In the genomic region with DNA sequence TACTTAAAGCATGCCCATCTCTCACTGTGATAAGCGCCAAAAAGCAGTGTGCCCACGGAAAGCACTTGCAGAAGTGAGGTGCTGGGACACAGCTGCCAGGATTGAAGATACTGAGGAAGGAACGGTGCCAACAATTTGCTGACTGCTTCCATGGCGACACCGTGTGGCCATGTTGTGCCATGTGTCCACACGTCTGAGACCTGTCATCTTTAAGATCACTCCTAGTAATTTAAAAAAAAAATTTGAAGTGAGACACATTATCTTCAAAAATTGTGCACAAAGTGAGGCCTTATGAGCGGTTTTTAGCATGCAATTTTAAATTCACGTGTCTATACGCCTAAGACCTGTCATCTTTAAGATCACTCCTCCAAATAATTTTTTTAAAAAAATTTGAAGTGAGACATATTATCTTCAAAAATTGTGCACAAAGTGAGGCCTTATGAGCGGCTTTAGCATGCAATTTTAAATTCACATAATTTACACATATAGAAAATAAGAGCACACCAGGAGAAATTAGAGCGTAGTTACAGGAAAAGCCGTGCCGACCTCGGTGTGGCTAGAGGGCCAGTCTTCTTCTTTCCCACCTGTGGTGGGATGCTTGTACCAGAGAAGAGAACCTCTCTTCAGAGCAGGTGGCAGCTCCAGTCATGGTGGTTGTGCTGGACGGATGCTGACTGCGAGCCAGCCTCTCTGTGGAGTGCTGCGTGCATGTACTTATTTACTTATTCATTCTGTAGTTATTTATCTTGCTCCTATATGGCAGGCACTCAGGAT, we compare ENCODE assay signal across 7 cellular contexts. TPM values are rescaled to one million over a fixed set of nuclear protein-coding genes. Genes with fewer than 3 reads are reported as not detected.
DNase-seq lines count a peak whose midpoint lies in the region; ATAC-seq, FAIRE-seq and TF ChIP-seq lines count a peak whose summit lies in the region.

No MANE protein-coding gene starts in this region.

- no peak overlapping the region for H3K27ac Mint-ChIP-seq in T-helper 2 cell treated with Interferon-gamma antibody and Interleukin-4, amounts not matched to agents 5 μg/mL and 100 μg/mL, for 36 hours
- H3K27ac Mint-ChIP-seq in stimulated activated effector memory CD8-positive, alpha-beta T cell treated with anti-CD3 and anti-CD28 coated beads, Interleukin-12 subunit alpha, Interleukin-12 subunit beta, amount 100 ng/mL, for 72 hours: no peak overlapping the region

- peak overlapping the region; percentile 37 for H3K4me3 Mint-ChIP-seq in T-helper 2 cell treated with Interferon-gamma antibody and Interleukin-4, amounts not matched to agents 5 μg/mL and 100 μg/mL, for 36 hours
- H3K4me3 Mint-ChIP-seq in stimulated activated effector memory CD8-positive, alpha-beta T cell treated with anti-CD3 and anti-CD28 coated beads, Interleukin-12 subunit alpha, Interleukin-12 subunit beta, amount 100 ng/mL, for 72 hours: peak overlapping the region; percentile 8

- no peaks in the 10 kb centered on the region for H3K36me3 ChIP-seq in liver (ENCODE audit: control insufficient read depth in 4 of 4, insufficient read depth in 3 of 4, low read depth in 1 of 4, low read length in 3 of 4)
- no peaks in the 10 kb centered on the region for H3K36me3 ChIP-seq in effector memory CD4-positive, alpha-beta T cell (ENCODE audit: control insufficient read depth, insufficient read depth, low read length)

- peaks cover 0 to 3% (median 0%) of the 10 kb centered on the region in 4 donors for H3K9me3 ChIP-seq in liver (ENCODE audit: control insufficient read depth in 4 of 4, low read length in 3 of 4)
- H3K9me3 ChIP-seq in effector memory CD4-positive, alpha-beta T cell (ENCODE audit: control insufficient read depth, low read length): no peaks in the 10 kb centered on the region

- peak; percentile 3 for FAIRE-seq in G401.6 (lab: Jason Lieb, UNC)

- DNase-seq in M059J (ENCODE audit: low read depth) (peak; percentile 42), cardiac fibroblast (ENCODE audit: low read depth in 2 of 2) (peak; percentile 54 to 59)
- DNase-seq in T-helper 2 cell treated with Interferon-gamma antibody and Interleukin-4, amounts not matched to agents 5 μg/mL and 100 μg/mL, for 36 hours (ENCODE audit: low spot score): peak; percentile 31
- peak in 1 of 2 donors; percentile 63 for DNase-seq in stimulated activated effector memory CD8-positive, alpha-beta T cell treated with anti-CD3 and anti-CD28 coated beads, Interleukin-12 subunit alpha, Interleukin-12 subunit beta, amount 100 ng/mL, for 72 hours (ENCODE audit: low spot score in 2 of 2)
- no peak for DNase-seq in effector memory CD4-positive, alpha-beta T cell

- H3K27me3 Mint-ChIP-seq in T-helper 2 cell treated with Interferon-gamma antibody and Interleukin-4, amounts not matched to agents 5 μg/mL and 100 μg/mL, for 36 hours (ENCODE audit: low read depth): peaks cover 29% of the 10 kb centered on the region

- no peak overlapping the region for H3K27ac ChIP-seq in liver (ENCODE audit: low read depth in 1 of 2, low read length in 2 of 2)
- no peak overlapping the region for H3K27ac ChIP-seq in effector memory CD4-positive, alpha-beta T cell (ENCODE audit: insufficient read depth, low read length, poor library complexity, severe bottlenecking)

- H3K4me3 ChIP-seq in cardiac fibroblast (replicated peaks in 1 of 2; ENCODE audit: low read depth in 2 of 2, low read length in 2 of 2) (peak overlapping the region in 1 of 2 donors; percentile 3), liver (ENCODE audit: low read depth in 1 of 3, low read length in 3 of 3) (no peak overlapping the region)
- no peak overlapping the region for H3K4me3 ChIP-seq in effector memory CD4-positive, alpha-beta T cell (ENCODE audit: insufficient read depth, low read depth, low read length, poor library complexity, severe bottlenecking)

- no peak overlapping the region for H3K9ac ChIP-seq in liver (ENCODE audit: low read depth in 1 of 2, low read length in 2 of 2)

- peak; percentile 73 for ATAC-seq in stimulated activated effector memory CD8-positive, alpha-beta T cell treated with anti-CD3 and anti-CD28 coated beads, Interleukin-12 subunit alpha, Interleukin-12 subunit beta, amount 100 ng/mL, for 72 hours

- no peaks in the 10 kb centered on the region for H3K9me3 Mint-ChIP-seq in T-helper 2 cell treated with Interferon-gamma antibody and Interleukin-4, amounts not matched to agents 5 μg/mL and 100 μg/mL, for 36 hours
- no peaks in the 10 kb centered on the region for H3K9me3 Mint-ChIP-seq in stimulated activated effector memory CD8-positive, alpha-beta T cell treated with anti-CD3 and anti-CD28 coated beads, Interleukin-12 subunit alpha, Interleukin-12 subunit beta, amount 100 ng/mL, for 72 hours

- peaks cover 0 to 4% (median 1%) of the 10 kb centered on the region in 4 donors for H3K4me1 ChIP-seq in liver (ENCODE audit: control insufficient read depth in 4 of 4, insufficient read depth in 4 of 4, low read length in 3 of 4)
- no peaks in the 10 kb centered on the region for H3K4me1 ChIP-seq in effector memory CD4-positive, alpha-beta T cell (ENCODE audit: control insufficient read depth, insufficient read depth, low read length, poor library complexity, severe bottlenecking)

- peaks cover 0 to 6% (median 0%) of the 10 kb centered on the region in 4 donors for H3K27me3 ChIP-seq in liver (ENCODE audit: control insufficient read depth in 4 of 4, insufficient read depth in 4 of 4, low read length in 3 of 4)
- H3K27me3 ChIP-seq in effector memory CD4-positive, alpha-beta T cell (replicated peaks; ENCODE audit: control insufficient read depth, insufficient read depth, low read length, poor library complexity, severe bottlenecking): peaks cover 7% of the 10 kb centered on the region

- no peaks in the 10 kb centered on the region for H3K36me3 Mint-ChIP-seq in T-helper 2 cell treated with Interferon-gamma antibody and Interleukin-4, amounts not matched to agents 5 μg/mL and 100 μg/mL, for 36 hours (ENCODE audit: low read depth)
- H3K36me3 Mint-ChIP-seq in stimulated activated effector memory CD8-positive, alpha-beta T cell treated with anti-CD3 and anti-CD28 coated beads, Interleukin-12 subunit alpha, Interleukin-12 subunit beta, amount 100 ng/mL, for 72 hours: no peaks in the 10 kb centered on the region

- WGBS in liver: 37% methylated on average over 17 of the region's 17 CpGs

- TF ChIP-seq CTCF in cardiac fibroblast (IDR thresholded peaks at IDR 0.05; ENCODE audit: low read depth, low read length) (peak; percentile 55), liver (IDR thresholded peaks at IDR 0.05; ENCODE audit: low read depth, low read length, missing input control) (peak; percentile 47)

- H3K4me1 Mint-ChIP-seq in T-helper 2 cell treated with Interferon-gamma antibody and Interleukin-4, amounts not matched to agents 5 μg/mL and 100 μg/mL, for 36 hours (ENCODE audit: low read depth): peaks cover 4% of the 10 kb centered on the region
- H3K4me1 Mint-ChIP-seq in stimulated activated effector memory CD8-positive, alpha-beta T cell treated with anti-CD3 and anti-CD28 coated beads, Interleukin-12 subunit alpha, Interleukin-12 subunit beta, amount 100 ng/mL, for 72 hours: peaks cover 29% of the 10 kb centered on the region

- TF ChIP-seq RAD21 in liver (IDR thresholded peaks at IDR 0.05): peak; percentile 61 to 65

TF ChIP-seq in liver, 16 proteins besides CTCF, POLR2A, EP300 and RAD21 (continues in another document):
- TF ChIP-seq, protein P1, sequence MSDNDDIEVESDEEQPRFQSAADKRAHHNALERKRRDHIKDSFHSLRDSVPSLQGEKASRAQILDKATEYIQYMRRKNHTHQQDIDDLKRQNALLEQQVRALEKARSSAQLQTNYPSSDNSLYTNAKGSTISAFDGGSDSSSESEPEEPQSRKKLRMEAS (IDR thresholded peaks at IDR 0.05): no peak
- TF ChIP-seq YY1 (IDR thresholded peaks at IDR 0.05) (no peak), HNF4G (IDR thresholded peaks at IDR 0.05) (no peak), JUND (IDR thresholded peaks at IDR 0.05) (no peak), EGR1 (IDR thresholded peaks at IDR 0.05; ENCODE audit: low read depth in 2 of 2) (no peak), TAF1 (conservative IDR thresholded peaks at IDR 0.05) (no peak)
- TF ChIP-seq, protein P2, sequence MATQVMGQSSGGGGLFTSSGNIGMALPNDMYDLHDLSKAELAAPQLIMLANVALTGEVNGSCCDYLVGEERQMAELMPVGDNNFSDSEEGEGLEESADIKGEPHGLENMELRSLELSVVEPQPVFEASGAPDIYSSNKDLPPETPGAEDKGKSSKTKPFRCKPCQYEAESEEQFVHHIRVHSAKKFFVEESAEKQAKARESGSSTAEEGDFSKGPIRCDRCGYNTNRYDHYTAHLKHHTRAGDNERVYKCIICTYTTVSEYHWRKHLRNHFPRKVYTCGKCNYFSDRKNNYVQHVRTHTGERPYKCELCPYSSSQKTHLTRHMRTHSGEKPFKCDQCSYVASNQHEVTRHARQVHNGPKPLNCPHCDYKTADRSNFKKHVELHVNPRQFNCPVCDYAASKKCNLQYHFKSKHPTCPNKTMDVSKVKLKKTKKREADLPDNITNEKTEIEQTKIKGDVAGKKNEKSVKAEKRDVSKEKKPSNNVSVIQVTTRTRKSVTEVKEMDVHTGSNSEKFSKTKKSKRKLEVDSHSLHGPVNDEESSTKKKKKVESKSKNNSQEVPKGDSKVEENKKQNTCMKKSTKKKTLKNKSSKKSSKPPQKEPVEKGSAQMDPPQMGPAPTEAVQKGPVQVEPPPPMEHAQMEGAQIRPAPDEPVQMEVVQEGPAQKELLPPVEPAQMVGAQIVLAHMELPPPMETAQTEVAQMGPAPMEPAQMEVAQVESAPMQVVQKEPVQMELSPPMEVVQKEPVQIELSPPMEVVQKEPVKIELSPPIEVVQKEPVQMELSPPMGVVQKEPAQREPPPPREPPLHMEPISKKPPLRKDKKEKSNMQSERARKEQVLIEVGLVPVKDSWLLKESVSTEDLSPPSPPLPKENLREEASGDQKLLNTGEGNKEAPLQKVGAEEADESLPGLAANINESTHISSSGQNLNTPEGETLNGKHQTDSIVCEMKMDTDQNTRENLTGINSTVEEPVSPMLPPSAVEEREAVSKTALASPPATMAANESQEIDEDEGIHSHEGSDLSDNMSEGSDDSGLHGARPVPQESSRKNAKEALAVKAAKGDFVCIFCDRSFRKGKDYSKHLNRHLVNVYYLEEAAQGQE (IDR thresholded peaks at IDR 0.05): no peak

RNA-seq across cellular contexts. Expression of a gene that starts 21.4 kb away (rescaled TPM):
- total RNA-seq in M059J (2014; rRNA removed; shearing (Covaris generic)): not detected in 2 replicates
- 10 to 100 TPM in 1 of 2 donors, 1 to 10 TPM in 1; 8.7 to 19.9 TPM for total RNA-seq in liver
- 1 to 10 TPM; 2.0 to 6.5 TPM for polyA plus RNA-seq in liver

Comparison
In these comparisons a context has a peak if more than half of its experiments do, and no peak if none do; other contexts are left out.
1. DNase-seq: peak in M059J (single experiment), T-helper 2 cell treated with Interferon-gamma antibody and Interleukin-4, amounts not matched to agents 5 μg/mL and 100 μg/mL, for 36 hours (single experiment) and cardiac fibroblast (2 of 2); none in effector memory CD4-positive, alpha-beta T cell (0 of 3).